ENCODE assay signal across 8 cellular contexts in genomic region chr11:575324-575995, GRCh38. TPM values are rescaled to one million over a fixed set of nuclear protein-coding genes. Genes with fewer than 3 reads are reported as not detected.
DNase-seq lines count a peak whose midpoint lies in the region; ATAC-seq and TF ChIP-seq lines count a peak whose summit lies in the region.

No MANE protein-coding gene starts in this region.

- H3K9me3 ChIP-seq in left lung = no peaks in the 10 kb centered on the region
- H3K9me3 ChIP-seq in testis = no peaks in the 10 kb centered on the region

- TF ChIP-seq CTCF in left lung (IDR thresholded peaks at IDR 0.05) = no peak
- no peak for TF ChIP-seq CTCF in testis (IDR thresholded peaks at IDR 0.05)

- no peaks in the 10 kb centered on the region for H3K9me3 Mint-ChIP-seq in activated CD4-positive, alpha-beta T cell treated with anti-CD3 and anti-CD28 coated beads, Interleukin-2, amount 10 ng/mL, durations not matched to agents 24 days and 14 days

- H3K27me3 Mint-ChIP-seq in activated CD4-positive, alpha-beta T cell treated with anti-CD3 and anti-CD28 coated beads, Interleukin-2, amount 10 ng/mL, durations not matched to agents 24 days and 14 days = peaks cover 4% of the 10 kb centered on the region

- H3K27ac ChIP-seq in left lung (peak overlapping the region in 1 of 2 donors; percentile 23), testis (peak overlapping the region; percentile 75 to 82)

- H3K36me3 ChIP-seq in left lung = no peaks in the 10 kb centered on the region
- no peaks in the 10 kb centered on the region for H3K36me3 ChIP-seq in testis (ENCODE audit: low read depth, missing control alignments)

- intact Hi-C loops in activated CD4-positive, alpha-beta T cell treated with anti-CD3 and anti-CD28 coated beads, Interleukin-2, amount 10 ng/mL, durations not matched to agents 24 days and 14 days (cut with micrococcal nuclease) = loop anchor here (5.0 kb wide), 3 partner anchors 42 to 222 kb away; partner anchors contain the start of genes IRF7 and SLC25A22
- intact Hi-C loops in left lung (cut with DNase I) (no loop called here), testis (cut with DNase I; ENCODE audit: low total_unique reads) (no loop called here)

- H3K4me1 ChIP-seq in left lung (peaks cover 25 to 61% of the 10 kb centered on the region in 2 donors), testis (peaks cover 51% of the 10 kb centered on the region)

- peaks cover 6% of the 10 kb centered on the region for H3K36me3 Mint-ChIP-seq in activated CD4-positive, alpha-beta T cell treated with anti-CD3 and anti-CD28 coated beads, Interleukin-2, amount 10 ng/mL, durations not matched to agents 24 days and 14 days (ENCODE audit: low read depth)

- H3K27me3 ChIP-seq in left lung (peaks cover 4 to 22% of the 10 kb centered on the region in 2 donors), testis (no peaks in the 10 kb centered on the region)

- peak overlapping the region; percentile 7 for H3K27ac Mint-ChIP-seq in activated CD4-positive, alpha-beta T cell treated with anti-CD3 and anti-CD28 coated beads, Interleukin-2, amount 10 ng/mL, durations not matched to agents 24 days and 14 days

- no peak for TF ChIP-seq POLR2A in testis (IDR thresholded peaks at IDR 0.05)

- H3K4me1 Mint-ChIP-seq in activated CD4-positive, alpha-beta T cell treated with anti-CD3 and anti-CD28 coated beads, Interleukin-2, amount 10 ng/mL, durations not matched to agents 24 days and 14 days = peaks cover 32% of the 10 kb centered on the region

- peak; percentile 90 for DNase-seq in activated CD4-positive, alpha-beta T cell treated with anti-CD3 and anti-CD28 coated beads, Interleukin-2, amount 10 ng/mL, durations not matched to agents 24 days and 14 days
- no peak for DNase-seq in activated CD4-positive, alpha-beta T cell treated with anti-CD3 and anti-CD28 coated beads, Interleukin-2, amount 50 U/mL, for 48 hours
- peak; percentile 93 for DNase-seq in NCI-H2227 treated with DMSO at 0.1 percent for 48 hours (lab: John Stamatoyannopoulos, UW)
- peak; percentile 45 to 69 for DNase-seq in T47D (ENCODE audit: low read depth in 1 of 2, low spot score in 1 of 2)
- no peak for DNase-seq in left lung
- DNase-seq in testis = no peak

- 0 to 3% methylated on average over 7 to 15 of the region's 78 CpGs for WGBS in testis, 2 donors

- ATAC-seq in HG02970 (IDR thresholded peaks at IDR 0.05; ENCODE audit: low FRiP score, unreplicated experiment) (peak; percentile 47), left lung (peak; percentile 6), HG03378 (IDR thresholded peaks at IDR 0.05; ENCODE audit: unreplicated experiment) (no peak)

- peak overlapping the region; percentile 61 to 76 for H3K4me3 ChIP-seq in left lung
- peak overlapping the region; percentile 72 to 83 for H3K4me3 ChIP-seq in testis

- in situ Hi-C loops in T47D (cut with HindIII; ENCODE audit: low pct_unique_long_range_greater_than_20kb, low sequenced_read_pairs) = no loop called here

- peak overlapping the region; percentile 85 for H3K4me3 Mint-ChIP-seq in activated CD4-positive, alpha-beta T cell treated with anti-CD3 and anti-CD28 coated beads, Interleukin-2, amount 10 ng/mL, durations not matched to agents 24 days and 14 days

RNA-seq across cellular contexts. Expression of gene PHRF1, which starts 0.8 kb away (rescaled TPM):
- total RNA-seq in activated CD4-positive, alpha-beta T cell treated with anti-CD3 and anti-CD28 coated beads, Interleukin-2, amount 10 ng/mL, durations not matched to agents 24 days and 14 days = 54.8 and 57.4 TPM in 2 replicates
- total RNA-seq in left lung (10 to 100 TPM; 23.9 to 32.7 TPM), testis (10 to 100 TPM; 62.9 to 74.4 TPM)
- polyA plus RNA-seq in testis (ENCODE audit: insufficient read depth, low read depth, low replicate concordance) = 30.2 TPM

RNA-seq across cellular contexts. Expression of gene RASSF7, which starts 14.7 kb away (rescaled TPM):
- total RNA-seq in activated CD4-positive, alpha-beta T cell treated with anti-CD3 and anti-CD28 coated beads, Interleukin-2, amount 10 ng/mL, durations not matched to agents 24 days and 14 days = 21.8 and 23.1 TPM in 2 replicates
- total RNA-seq in left lung (10 to 100 TPM; 42.1 to 57.2 TPM), testis (10 to 100 TPM; 22.0 to 35.7 TPM)
- polyA plus RNA-seq in testis (ENCODE audit: insufficient read depth, low read depth, low replicate concordance) = 13.2 TPM

RNA-seq across cellular contexts. Expression of gene LMNTD2, which starts 14.9 kb away (rescaled TPM):
- total RNA-seq in activated CD4-positive, alpha-beta T cell treated with anti-CD3 and anti-CD28 coated beads, Interleukin-2, amount 10 ng/mL, durations not matched to agents 24 days and 14 days = 0.47 and 1.1 TPM in 2 replicates
- total RNA-seq in left lung = 1 to 10 TPM; 4.1 to 4.5 TPM
- total RNA-seq in testis = 10 to 100 TPM; 29.2 to 59.9 TPM
- polyA plus RNA-seq in testis (ENCODE audit: insufficient read depth, low read depth, low replicate concordance) = 26.1 TPM

RNA-seq across cellular contexts. Expression of gene LRRC56, which starts 38.1 kb away (rescaled TPM):
- 2.1 and 2.3 TPM in 2 replicates for total RNA-seq in activated CD4-positive, alpha-beta T cell treated with anti-CD3 and anti-CD28 coated beads, Interleukin-2, amount 10 ng/mL, durations not matched to agents 24 days and 14 days
- total RNA-seq in left lung = 1 to 10 TPM; 1.8 to 3.1 TPM
- total RNA-seq in testis = 10 to 100 TPM; 11.6 to 22.2 TPM
- 23.5 TPM for polyA plus RNA-seq in testis (ENCODE audit: insufficient read depth, low read depth, low replicate concordance)

RNA-seq across cellular contexts. Expression of gene HRAS, which starts 40.1 kb away (rescaled TPM):
- 70.8 and 94.4 TPM in 2 replicates for total RNA-seq in activated CD4-positive, alpha-beta T cell treated with anti-CD3 and anti-CD28 coated beads, Interleukin-2, amount 10 ng/mL, durations not matched to agents 24 days and 14 days
- total RNA-seq in left lung (10 to 100 TPM; 43.2 to 52.4 TPM), testis (10 to 100 TPM; 35.1 to 49.7 TPM)
- polyA plus RNA-seq in testis (ENCODE audit: insufficient read depth, low read depth, low replicate concordance) = 31.4 TPM

Comparison
In these comparisons a context has a peak if more than half of its experiments do, and no peak if none do; other contexts are left out.
1. DNase-seq: peak in activated CD4-positive, alpha-beta T cell treated with anti-CD3 and anti-CD28 coated beads, Interleukin-2, amount 10 ng/mL, durations not matched to agents 24 days and 14 days (single experiment), NCI-H2227 treated with DMSO at 0.1 percent for 48 hours (single experiment) and T47D (2 of 2); none in activated CD4-positive, alpha-beta T cell treated with anti-CD3 and anti-CD28 coated beads, Interleukin-2, amount 50 U/mL, for 48 hours (0 of 2), left lung (0 of 2) and testis (single experiment).
2. RNA of gene LMNTD2, which starts 14.9 kb away (total RNA-seq): 29.2 to 59.9 TPM in testis; 4.1 to 4.5 TPM in left lung and 0.47 to 1.1 TPM in activated CD4-positive, alpha-beta T cell treated with anti-CD3 and anti-CD28 coated beads, Interleukin-2, amount 10 ng/mL, durations not matched to agents 24 days and 14 days; every median in the first group is over 4 times any median in the second.